1 cellular context compared by ENCODE assay signal in the genomic region with DNA sequence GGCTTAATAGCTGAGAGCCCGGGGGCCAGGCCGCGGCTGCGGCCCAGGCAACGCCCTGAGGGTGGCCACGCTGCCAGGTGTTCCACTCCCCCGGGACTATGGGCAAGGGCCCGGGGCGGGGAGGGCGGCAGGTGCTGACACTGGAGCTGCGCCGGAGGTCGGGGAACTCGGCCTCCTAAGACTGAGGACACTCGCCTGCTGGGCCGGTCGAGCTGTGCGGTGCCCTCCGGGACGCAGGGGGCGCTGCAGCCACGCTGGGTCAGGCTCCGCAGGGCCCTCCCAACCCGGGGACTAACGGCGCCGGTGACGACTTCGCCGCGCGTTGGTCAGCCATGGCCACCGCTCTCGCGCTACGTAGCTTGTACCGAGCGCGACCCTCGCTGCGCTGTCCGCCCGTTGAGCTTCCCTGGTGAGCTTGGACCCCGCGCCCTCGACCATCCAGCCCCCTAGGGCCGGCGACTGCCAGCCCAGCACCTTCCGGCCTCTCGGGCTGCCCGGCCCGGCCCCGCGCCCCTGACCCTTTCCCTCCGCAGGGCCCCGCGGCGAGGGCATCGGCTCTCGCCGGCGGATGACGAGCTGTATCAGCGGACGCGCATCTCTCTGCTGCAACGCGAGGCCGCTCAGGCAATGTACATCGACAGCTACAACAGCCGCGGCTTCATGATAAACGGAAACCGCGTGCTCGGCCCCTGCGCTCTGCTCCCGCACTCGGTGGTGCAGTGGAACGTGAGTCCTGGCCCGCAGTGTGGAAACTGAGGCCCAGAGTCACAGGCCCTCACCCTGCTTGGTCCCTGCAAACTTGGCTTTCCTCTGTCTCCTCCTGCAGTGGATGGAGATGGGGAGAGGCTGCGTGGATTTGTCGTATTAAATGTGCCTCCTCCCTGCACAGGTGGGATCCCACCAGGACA.
A peak's percentile ranks its signal among the peaks of the same experiment; 100 is the strongest.
TF ChIP-seq lines count a peak whose summit lies in the region.

TSS of gene NDUFAF3 (plus strand) at position 309 of the 908 bp plus-strand sequence. CDS start at position 333, 24 bp downstream.

TF ChIP-seq in HepG2, 621 proteins besides CTCF, POLR2A, EP300 and RAD21 (continued from another document and continues in another):
- TF ChIP-seq, protein P1, sequence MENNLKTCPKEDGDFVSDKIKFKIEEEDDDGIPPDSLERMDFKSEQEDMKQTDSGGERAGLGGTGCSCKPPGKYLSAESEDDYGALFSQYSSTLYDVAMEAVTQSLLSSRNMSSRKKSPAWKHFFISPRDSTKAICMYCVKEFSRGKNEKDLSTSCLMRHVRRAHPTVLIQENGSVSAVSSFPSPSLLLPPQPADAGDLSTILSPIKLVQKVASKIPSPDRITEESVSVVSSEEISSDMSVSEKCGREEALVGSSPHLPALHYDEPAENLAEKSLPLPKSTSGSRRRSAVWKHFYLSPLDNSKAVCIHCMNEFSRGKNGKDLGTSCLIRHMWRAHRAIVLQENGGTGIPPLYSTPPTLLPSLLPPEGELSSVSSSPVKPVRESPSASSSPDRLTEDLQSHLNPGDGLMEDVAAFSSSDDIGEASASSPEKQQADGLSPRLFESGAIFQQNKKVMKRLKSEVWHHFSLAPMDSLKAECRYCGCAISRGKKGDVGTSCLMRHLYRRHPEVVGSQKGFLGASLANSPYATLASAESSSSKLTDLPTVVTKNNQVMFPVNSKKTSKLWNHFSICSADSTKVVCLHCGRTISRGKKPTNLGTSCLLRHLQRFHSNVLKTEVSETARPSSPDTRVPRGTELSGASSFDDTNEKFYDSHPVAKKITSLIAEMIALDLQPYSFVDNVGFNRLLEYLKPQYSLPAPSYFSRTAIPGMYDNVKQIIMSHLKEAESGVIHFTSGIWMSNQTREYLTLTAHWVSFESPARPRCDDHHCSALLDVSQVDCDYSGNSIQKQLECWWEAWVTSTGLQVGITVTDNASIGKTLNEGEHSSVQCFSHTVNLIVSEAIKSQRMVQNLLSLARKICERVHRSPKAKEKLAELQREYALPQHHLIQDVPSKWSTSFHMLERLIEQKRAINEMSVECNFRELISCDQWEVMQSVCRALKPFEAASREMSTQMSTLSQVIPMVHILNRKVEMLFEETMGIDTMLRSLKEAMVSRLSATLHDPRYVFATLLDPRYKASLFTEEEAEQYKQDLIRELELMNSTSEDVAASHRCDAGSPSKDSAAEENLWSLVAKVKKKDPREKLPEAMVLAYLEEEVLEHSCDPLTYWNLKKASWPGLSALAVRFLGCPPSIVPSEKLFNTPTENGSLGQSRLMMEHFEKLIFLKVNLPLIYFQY (CRISPR knock-in tag; IDR thresholded peaks at IDR 0.05; ENCODE audit: borderline replicate concordance): no peak; the same call in 1 of the 2 replicates
- peak; percentile 60; the same call in 1 of the 2 replicates for TF ChIP-seq ARNT2 (CRISPR knock-in tag; IDR thresholded peaks at IDR 0.05; ENCODE audit: low read depth)
- TF ChIP-seq ARNTL (CRISPR knock-in tag; IDR thresholded peaks at IDR 0.05): no peak
- peak; percentile 91 for TF ChIP-seq BRD4 (CRISPR knock-in tag; IDR thresholded peaks at IDR 0.05)
- no peak for TF ChIP-seq ZFP1 (CRISPR knock-in tag; IDR thresholded peaks at IDR 0.05)
- no peak for TF ChIP-seq ZC3H4 (CRISPR knock-in tag; IDR thresholded peaks at IDR 0.05; ENCODE audit: borderline replicate concordance)
- peak; percentile 91 for TF ChIP-seq GABPB1 (CRISPR knock-in tag; IDR thresholded peaks at IDR 0.05)
- TF ChIP-seq ZKSCAN1 (IDR thresholded peaks at IDR 0.05; ENCODE audit: low read length): no peak
- TF ChIP-seq FLYWCH1 (CRISPR knock-in tag; IDR thresholded peaks at IDR 0.05): no peak
- TF ChIP-seq, protein P2, sequence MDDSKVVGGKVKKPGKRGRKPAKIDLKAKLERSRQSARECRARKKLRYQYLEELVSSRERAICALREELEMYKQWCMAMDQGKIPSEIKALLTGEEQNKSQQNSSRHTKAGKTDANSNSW (CRISPR knock-in tag; IDR thresholded peaks at IDR 0.05; ENCODE audit: borderline replicate concordance): peak; percentile 88; the same call in 1 of the 2 replicates
- TF ChIP-seq ZNF446 (CRISPR knock-in tag; IDR thresholded peaks at IDR 0.05): no peak; the same call in 1 of the 2 replicates
- 0 out of 2 replicates have a peak, but pooled peaks have one; percentile 75 for TF ChIP-seq ELK4 (CRISPR knock-in tag; IDR thresholded peaks at IDR 0.05; ENCODE audit: borderline replicate concordance)
- no peak for TF ChIP-seq ZNF749 (CRISPR knock-in tag; IDR thresholded peaks at IDR 0.05; ENCODE audit: borderline replicate concordance)
- peak; percentile 84 for TF ChIP-seq CHD2 (IDR thresholded peaks at IDR 0.05; ENCODE audit: low read depth, low read length)
- peak; percentile 82 for TF ChIP-seq MED1 (CRISPR knock-in tag; IDR thresholded peaks at IDR 0.05)
- TF ChIP-seq ATF4 (CRISPR knock-in tag; IDR thresholded peaks at IDR 0.05): 0 out of 4 replicates have a peak, but pooled peaks of 1 of the 2 experiments have one; percentile 22
- TF ChIP-seq YEATS2 (CRISPR knock-in tag; IDR thresholded peaks at IDR 0.05; ENCODE audit: borderline replicate concordance): peak; percentile 91
- no peak; the same call in 1 of the 2 replicates for TF ChIP-seq MIXL1 (CRISPR knock-in tag; IDR thresholded peaks at IDR 0.05)
- TF ChIP-seq TEAD2 (CRISPR knock-in tag; IDR thresholded peaks at IDR 0.05): no peak
- TF ChIP-seq ZBTB21 (CRISPR knock-in tag; IDR thresholded peaks at IDR 0.05): no peak
- no peak for TF ChIP-seq SMAD3 (CRISPR knock-in tag; IDR thresholded peaks at IDR 0.05)
- TF ChIP-seq MBD4 (IDR thresholded peaks at IDR 0.05; ENCODE audit: borderline replicate concordance, low read length): no peak
- TF ChIP-seq, protein P3, sequence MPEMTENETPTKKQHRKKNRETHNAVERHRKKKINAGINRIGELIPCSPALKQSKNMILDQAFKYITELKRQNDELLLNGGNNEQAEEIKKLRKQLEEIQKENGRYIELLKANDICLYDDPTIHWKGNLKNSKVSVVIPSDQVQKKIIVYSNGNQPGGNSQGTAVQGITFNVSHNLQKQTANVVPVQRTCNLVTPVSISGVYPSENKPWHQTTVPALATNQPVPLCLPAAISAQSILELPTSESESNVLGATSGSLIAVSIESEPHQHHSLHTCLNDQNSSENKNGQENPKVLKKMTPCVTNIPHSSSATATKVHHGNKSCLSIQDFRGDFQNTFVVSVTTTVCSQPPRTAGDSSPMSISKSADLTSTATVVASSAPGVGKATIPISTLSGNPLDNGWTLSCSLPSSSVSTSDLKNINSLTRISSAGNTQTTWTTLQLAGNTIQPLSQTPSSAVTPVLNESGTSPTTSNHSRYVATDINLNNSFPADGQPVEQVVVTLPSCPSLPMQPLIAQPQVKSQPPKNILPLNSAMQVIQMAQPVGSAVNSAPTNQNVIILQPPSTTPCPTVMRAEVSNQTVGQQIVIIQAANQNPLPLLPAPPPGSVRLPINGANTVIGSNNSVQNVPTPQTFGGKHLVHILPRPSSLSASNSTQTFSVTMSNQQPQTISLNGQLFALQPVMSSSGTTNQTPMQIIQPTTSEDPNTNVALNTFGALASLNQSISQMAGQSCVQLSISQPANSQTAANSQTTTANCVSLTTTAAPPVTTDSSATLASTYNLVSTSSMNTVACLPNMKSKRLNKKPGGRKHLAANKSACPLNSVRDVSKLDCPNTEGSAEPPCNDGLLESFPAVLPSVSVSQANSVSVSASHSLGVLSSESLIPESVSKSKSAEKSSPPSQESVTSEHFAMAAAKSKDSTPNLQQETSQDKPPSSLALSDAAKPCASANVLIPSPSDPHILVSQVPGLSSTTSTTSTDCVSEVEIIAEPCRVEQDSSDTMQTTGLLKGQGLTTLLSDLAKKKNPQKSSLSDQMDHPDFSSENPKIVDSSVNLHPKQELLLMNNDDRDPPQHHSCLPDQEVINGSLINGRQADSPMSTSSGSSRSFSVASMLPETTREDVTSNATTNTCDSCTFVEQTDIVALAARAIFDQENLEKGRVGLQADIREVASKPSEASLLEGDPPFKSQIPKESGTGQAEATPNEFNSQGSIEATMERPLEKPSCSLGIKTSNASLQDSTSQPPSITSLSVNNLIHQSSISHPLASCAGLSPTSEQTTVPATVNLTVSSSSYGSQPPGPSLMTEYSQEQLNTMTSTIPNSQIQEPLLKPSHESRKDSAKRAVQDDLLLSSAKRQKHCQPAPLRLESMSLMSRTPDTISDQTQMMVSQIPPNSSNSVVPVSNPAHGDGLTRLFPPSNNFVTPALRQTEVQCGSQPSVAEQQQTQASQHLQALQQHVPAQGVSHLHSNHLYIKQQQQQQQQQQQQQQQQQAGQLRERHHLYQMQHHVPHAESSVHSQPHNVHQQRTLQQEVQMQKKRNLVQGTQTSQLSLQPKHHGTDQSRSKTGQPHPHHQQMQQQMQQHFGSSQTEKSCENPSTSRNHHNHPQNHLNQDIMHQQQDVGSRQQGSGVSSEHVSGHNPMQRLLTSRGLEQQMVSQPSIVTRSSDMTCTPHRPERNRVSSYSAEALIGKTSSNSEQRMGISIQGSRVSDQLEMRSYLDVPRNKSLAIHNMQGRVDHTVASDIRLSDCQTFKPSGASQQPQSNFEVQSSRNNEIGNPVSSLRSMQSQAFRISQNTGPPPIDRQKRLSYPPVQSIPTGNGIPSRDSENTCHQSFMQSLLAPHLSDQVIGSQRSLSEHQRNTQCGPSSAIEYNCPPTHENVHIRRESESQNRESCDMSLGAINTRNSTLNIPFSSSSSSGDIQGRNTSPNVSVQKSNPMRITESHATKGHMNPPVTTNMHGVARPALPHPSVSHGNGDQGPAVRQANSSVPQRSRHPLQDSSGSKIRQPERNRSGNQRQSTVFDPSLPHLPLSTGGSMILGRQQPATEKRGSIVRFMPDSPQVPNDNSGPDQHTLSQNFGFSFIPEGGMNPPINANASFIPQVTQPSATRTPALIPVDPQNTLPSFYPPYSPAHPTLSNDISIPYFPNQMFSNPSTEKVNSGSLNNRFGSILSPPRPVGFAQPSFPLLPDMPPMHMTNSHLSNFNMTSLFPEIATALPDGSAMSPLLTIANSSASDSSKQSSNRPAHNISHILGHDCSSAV (CRISPR knock-in tag; IDR thresholded peaks at IDR 0.05; ENCODE audit: borderline replicate concordance): no peak
- no peak for TF ChIP-seq ZNF274 (CRISPR knock-in tag; IDR thresholded peaks at IDR 0.05)
- TF ChIP-seq, protein P4, sequence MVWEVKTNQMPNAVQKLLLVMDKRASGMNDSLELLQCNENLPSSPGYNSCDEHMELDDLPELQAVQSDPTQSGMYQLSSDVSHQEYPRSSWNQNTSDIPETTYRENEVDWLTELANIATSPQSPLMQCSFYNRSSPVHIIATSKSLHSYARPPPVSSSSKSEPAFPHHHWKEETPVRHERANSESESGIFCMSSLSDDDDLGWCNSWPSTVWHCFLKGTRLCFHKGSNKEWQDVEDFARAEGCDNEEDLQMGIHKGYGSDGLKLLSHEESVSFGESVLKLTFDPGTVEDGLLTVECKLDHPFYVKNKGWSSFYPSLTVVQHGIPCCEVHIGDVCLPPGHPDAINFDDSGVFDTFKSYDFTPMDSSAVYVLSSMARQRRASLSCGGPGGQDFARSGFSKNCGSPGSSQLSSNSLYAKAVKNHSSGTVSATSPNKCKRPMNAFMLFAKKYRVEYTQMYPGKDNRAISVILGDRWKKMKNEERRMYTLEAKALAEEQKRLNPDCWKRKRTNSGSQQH (CRISPR knock-in tag; IDR thresholded peaks at IDR 0.05; ENCODE audit: low read depth): peak; percentile 60; the same call in 1 of the 2 replicates
- no peak for TF ChIP-seq MIER2 (CRISPR knock-in tag; IDR thresholded peaks at IDR 0.05)
- no peak for TF ChIP-seq SMC3 (IDR thresholded peaks at IDR 0.05; ENCODE audit: low read length)
- TF ChIP-seq, protein P5, sequence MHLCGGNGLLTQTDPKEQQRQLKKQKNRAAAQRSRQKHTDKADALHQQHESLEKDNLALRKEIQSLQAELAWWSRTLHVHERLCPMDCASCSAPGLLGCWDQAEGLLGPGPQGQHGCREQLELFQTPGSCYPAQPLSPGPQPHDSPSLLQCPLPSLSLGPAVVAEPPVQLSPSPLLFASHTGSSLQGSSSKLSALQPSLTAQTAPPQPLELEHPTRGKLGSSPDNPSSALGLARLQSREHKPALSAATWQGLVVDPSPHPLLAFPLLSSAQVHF (CRISPR knock-in tag; IDR thresholded peaks at IDR 0.05): no peak
- TF ChIP-seq TFDP1 (CRISPR knock-in tag; IDR thresholded peaks at IDR 0.05; ENCODE audit: borderline replicate concordance): no peak
- no peak for TF ChIP-seq IRX3 (CRISPR knock-in tag; IDR thresholded peaks at IDR 0.05; ENCODE audit: borderline replicate concordance, low read depth)
- TF ChIP-seq FOXO1 (CRISPR knock-in tag; IDR thresholded peaks at IDR 0.05): peak; percentile 75
- TF ChIP-seq ZSCAN22 (CRISPR knock-in tag; IDR thresholded peaks at IDR 0.05): no peak
- TF ChIP-seq, protein P6, sequence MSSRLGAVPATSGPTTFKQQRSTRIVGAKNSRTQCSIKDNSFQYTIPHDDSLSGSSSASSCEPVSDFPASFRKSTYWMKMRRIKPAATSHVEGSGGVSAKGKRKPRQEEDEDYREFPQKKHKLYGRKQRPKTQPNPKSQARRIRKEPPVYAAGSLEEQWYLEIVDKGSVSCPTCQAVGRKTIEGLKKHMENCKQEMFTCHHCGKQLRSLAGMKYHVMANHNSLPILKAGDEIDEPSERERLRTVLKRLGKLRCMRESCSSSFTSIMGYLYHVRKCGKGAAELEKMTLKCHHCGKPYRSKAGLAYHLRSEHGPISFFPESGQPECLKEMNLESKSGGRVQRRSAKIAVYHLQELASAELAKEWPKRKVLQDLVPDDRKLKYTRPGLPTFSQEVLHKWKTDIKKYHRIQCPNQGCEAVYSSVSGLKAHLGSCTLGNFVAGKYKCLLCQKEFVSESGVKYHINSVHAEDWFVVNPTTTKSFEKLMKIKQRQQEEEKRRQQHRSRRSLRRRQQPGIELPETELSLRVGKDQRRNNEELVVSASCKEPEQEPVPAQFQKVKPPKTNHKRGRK (CRISPR knock-in tag; IDR thresholded peaks at IDR 0.05): no peak
- TF ChIP-seq, protein P7, sequence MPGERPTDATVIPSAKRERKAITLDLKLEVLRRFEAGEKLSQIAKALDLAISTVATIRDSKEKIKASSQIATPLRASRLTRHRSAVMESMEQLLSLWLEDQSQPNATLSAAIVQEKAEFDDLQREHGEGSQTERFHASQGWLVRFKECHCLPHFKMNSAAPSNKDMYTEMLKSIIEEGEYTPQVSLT (CRISPR knock-in tag; IDR thresholded peaks at IDR 0.05; ENCODE audit: borderline replicate concordance, low read depth): no peak
